In genomic region chr13:51920267-51920666, GRCh38 we compare ENCODE assay signal across 24 cellular contexts. TPM values are rescaled to one million over a fixed set of nuclear protein-coding genes. Genes with fewer than 3 reads are reported as not detected.
DNase-seq lines count a peak whose midpoint lies in the region; ATAC-seq, FAIRE-seq and TF ChIP-seq lines count a peak whose summit lies in the region.
"Had no signal": no experiment of that assay in that cellular context is flagged by ENCODE, and none has a peak within 500 bp of the region (broad histone marks: within the 10 kb centered on the region; RNA-seq: fewer than 3 reads in every experiment).

No MANE protein-coding gene starts in this region.

- H3K4me3 ChIP-seq in HepG2 (replicated peaks in 1 of 3; ENCODE audit: insufficient read depth in 1 of 3, low read depth in 2 of 3, low read length in 3 of 3) (no peak overlapping the region), right lobe of liver (no peak overlapping the region), K562 (no peak overlapping the region), endocrine pancreas (ENCODE audit: control insufficient read depth, insufficient read depth, low read length) (peak overlapping the region; percentile 35), neural cell (ENCODE audit: low read length) (no peak overlapping the region), lower lobe of right lung (no peak overlapping the region)
- H3K4me3 ChIP-seq: GM12878 had no signal

- in situ Hi-C loops in HepG2 (cut with HindIII; ENCODE audit: extremely low pct_ligation_motif_present, low pct_unique_long_range_greater_than_20kb): no loop called here
- in situ Hi-C loops in K562 (cut with MboI): no loop called here

- TF ChIP-seq RAD21 in HepG2 (CRISPR knock-in tag; IDR thresholded peaks at IDR 0.05) (no peak), K562 (CRISPR knock-in tag; conservative IDR thresholded peaks at IDR 0.05 in 1 of 2, IDR thresholded peaks at IDR 0.05 in 1 of 2) (no peak), neural cell (conservative IDR thresholded peaks at IDR 0.05) (no peak)

- no peaks in the 10 kb centered on the region for H3F3A ChIP-seq in neural cell (ENCODE audit: insufficient read depth, low read length, poor library complexity, severe bottlenecking)

- BruUV-seq in HepG2 (replicated peaks; lab: Mats Ljungman, UMichigan): no TSS peak
- BruUV-seq in K562 (replicated peaks; lab: Mats Ljungman, UMichigan): no TSS peak

- H3K36me3 ChIP-seq in HepG2 (replicated peaks in 1 of 2; ENCODE audit: control insufficient read depth in 1 of 2, insufficient read depth in 2 of 2, low read length in 2 of 2) (peaks cover 7 to 33% of the 10 kb centered on the region in 2 experiments), right lobe of liver (peaks cover 0 to 4% (median 0%) of the 10 kb centered on the region in 4 donors), K562 (ENCODE audit: control insufficient read depth, insufficient read depth, low read length) (peaks cover 2% of the 10 kb centered on the region; the same call in 1 of the 3 replicates), endocrine pancreas (ENCODE audit: control insufficient read depth, insufficient read depth, low read length) (no peaks in the 10 kb centered on the region), neural cell (ENCODE audit: insufficient read depth, low read length) (no peaks in the 10 kb centered on the region), lower lobe of right lung (no peaks in the 10 kb centered on the region)
- H3K36me3 ChIP-seq: BE2C had no signal

- H2AFZ ChIP-seq in HepG2 (ENCODE audit: low read length) (no peak overlapping the region), K562 (ENCODE audit: low read depth, low read length) (no peak overlapping the region), neural cell (ENCODE audit: low read depth, low read length) (no peak overlapping the region)

- TF ChIP-seq EP300 in HepG2 (IDR thresholded peaks at IDR 0.05; ENCODE audit: low read depth in 2 of 2, low read length in 2 of 2) (no peak), HepG2 (CRISPR knock-in tag; IDR thresholded peaks at IDR 0.05; ENCODE audit: borderline replicate concordance) (no peak), K562 (IDR thresholded peaks at IDR 0.05; ENCODE audit: low read length) (no peak), neural cell (conservative IDR thresholded peaks at IDR 0.05; ENCODE audit: poor library complexity, severe bottlenecking) (no peak)

- H3K9ac ChIP-seq in HepG2 (ENCODE audit: insufficient read depth, low read depth, low read length) (no peak overlapping the region), K562 (ENCODE audit: insufficient read depth in 1 of 2, low read depth in 2 of 2, low read length in 2 of 2) (0 out of 4 replicates have a peak overlapping the region, but pooled peaks of 1 of the 2 experiments have one; percentile 6), endocrine pancreas (ENCODE audit: control insufficient read depth, insufficient read depth, low read length) (no peak overlapping the region), neural cell (ENCODE audit: low read length) (no peak overlapping the region)

- H3K27me3 ChIP-seq in HepG2 (ENCODE audit: control insufficient read depth in 1 of 2, insufficient read depth in 2 of 2, low read length in 2 of 2): no peaks in the 10 kb centered on the region
- H3K27me3 ChIP-seq in right lobe of liver: no peaks in the 10 kb centered on the region
- no peaks in the 10 kb centered on the region for H3K27me3 ChIP-seq in K562 (ENCODE audit: control insufficient read depth in 2 of 2, insufficient read depth in 2 of 2, low read length in 2 of 2)
- no peaks in the 10 kb centered on the region for H3K27me3 ChIP-seq in endocrine pancreas (ENCODE audit: control insufficient read depth, insufficient read depth, low read length)
- H3K27me3 ChIP-seq in neural cell (ENCODE audit: insufficient read depth, low read depth, low read length): no peaks in the 10 kb centered on the region
- no peaks in the 10 kb centered on the region for H3K27me3 ChIP-seq in lower lobe of right lung (ENCODE audit: low read depth)
- H3K27me3 ChIP-seq: BE2C had no signal

- TF ChIP-seq CTCF in HepG2 (CRISPR knock-in tag; IDR thresholded peaks at IDR 0.05): no peak
- no peak for TF ChIP-seq CTCF in right lobe of liver (IDR thresholded peaks at IDR 0.05)
- TF ChIP-seq CTCF in K562 (IDR thresholded peaks at IDR 0.05 in 2 of 3, conservative IDR thresholded peaks at IDR 0.05 in 1 of 3; ENCODE audit: insufficient read depth in 2 of 3, low read depth in 1 of 3, low read length in 3 of 3): no peak
- no peak for TF ChIP-seq CTCF in neural cell (IDR thresholded peaks at IDR 0.05; ENCODE audit: poor library complexity, severe bottlenecking)
- no peak for TF ChIP-seq CTCF in lower lobe of right lung (IDR thresholded peaks at IDR 0.05)

- H3K9me2 ChIP-seq in neural cell (ENCODE audit: insufficient read depth, low read length): no peaks in the 10 kb centered on the region

- TF ChIP-seq POLR2A in HepG2 (IDR thresholded peaks at IDR 0.05; ENCODE audit: insufficient read depth in 1 of 2, low read depth in 2 of 2, low read length in 2 of 2) (no peak), right lobe of liver (IDR thresholded peaks at IDR 0.05) (no peak), K562 (conservative IDR thresholded peaks at IDR 0.05) (no peak)

- H3K79me2 ChIP-seq in HepG2 (ENCODE audit: insufficient read depth, low read length) (no peaks in the 10 kb centered on the region), K562 (ENCODE audit: control insufficient read depth, insufficient read depth, low read length) (no peaks in the 10 kb centered on the region), neural cell (replicated peaks; ENCODE audit: insufficient read depth, low read length) (no peaks in the 10 kb centered on the region)

- no peak for ATAC-seq in HepG2
- ATAC-seq in right lobe of liver: no peak
- ATAC-seq in K562: no peak
- ATAC-seq in HG02885 (IDR thresholded peaks at IDR 0.05; ENCODE audit: poor library complexity, unreplicated experiment): no peak
- no peak for ATAC-seq in lower lobe of right lung
- ATAC-seq: GM12878 had no signal

- no peak for FAIRE-seq in HepG2 (lab: Jason Lieb, UNC)
- FAIRE-seq in K562 (lab: Jason Lieb, UNC): no peak
- FAIRE-seq: GM12878 had no signal

- H3K27ac ChIP-seq in HepG2 (ENCODE audit: extremely low read length, insufficient read depth, low read length) (no peak overlapping the region), right lobe of liver (no peak overlapping the region), K562 (ENCODE audit: extremely low read depth, low read depth, low read length) (no peak overlapping the region; the same call in 1 of the 3 replicates), neural cell (ENCODE audit: low read length) (peak overlapping the region; percentile 29), lower lobe of right lung (no peak overlapping the region)
- H3K27ac ChIP-seq: HL-60 had no signal

- H3K9me1 ChIP-seq in K562 (ENCODE audit: control insufficient read depth, insufficient read depth, low read length): peaks cover 3% of the 10 kb centered on the region

- H4K20me1 ChIP-seq in HepG2 (ENCODE audit: insufficient read depth, low read length) (no peaks in the 10 kb centered on the region), K562 (replicated peaks; ENCODE audit: control insufficient read depth, insufficient read depth, low read length) (no peaks in the 10 kb centered on the region), neural cell (ENCODE audit: insufficient read depth) (no peaks in the 10 kb centered on the region)

- CTCF ChIA-PET in HepG2 (lab: Yijun Ruan, JAX; ENCODE audit: low intra/inter-chr PET ratio, low total read pairs) (no interaction called here), K562 (lab: Yijun Ruan, JAX; ENCODE audit: low intra/inter-chr PET ratio) (no interaction called here)

- no peak overlapping the region for H3K4me2 ChIP-seq in HepG2 (ENCODE audit: low read depth, low read length)
- no peak overlapping the region for H3K4me2 ChIP-seq in K562 (ENCODE audit: insufficient read depth, low read length)
- no peak overlapping the region for H3K4me2 ChIP-seq in neural cell (ENCODE audit: low read length)

- no peak for DNase-seq in HepG2 (ENCODE audit: low spot score)
- no peak for DNase-seq in right lobe of liver
- no peak for DNase-seq in K562 (ENCODE audit: extremely low read depth in 1 of 4, low spot score in 3 of 4)
- no peak for DNase-seq in activated T-cell treated with anti-CD3 and anti-CD28 coated beads for 4 hours
- DNase-seq in lower lobe of right lung: no peak
- DNase-seq: BE2C; C1 segment of cervical spinal cord; CD4-positive, CD25-positive, alpha-beta regulatory T cell; CD8-positive, alpha-beta memory T cell; COR-L47; DMS 273 treated with DMSO at 0.1 percent for 48 hours; DND-41; EL; GOT3; H7; IMR-90 had no signal

- POLR2A ChIA-PET in HepG2 (lab: Yijun Ruan, JAX) (no interaction called here), K562 (lab: Yijun Ruan, JAX) (interaction anchor here (0.7 kb wide), 1 partner anchor 222 kb away, joined by 3 read pairs; no protein-coding TSS in a partner anchor)

- 97% methylated on average over 3 of the region's 3 CpGs for WGBS in HepG2 (ENCODE audit: low lambda C conversion rate)
- 79% methylated on average over 2 of the region's 3 CpGs for WGBS in right lobe of liver (ENCODE audit: insufficient coverage, low coverage, low lambda C conversion rate, missing lambda C conversion rate)
- WGBS in K562 (ENCODE audit: insufficient coverage, low coverage, missing lambda C conversion rate): 38% methylated on average over 3 of the region's 3 CpGs

- intact Hi-C loops in HepG2 (cut with micrococcal nuclease; ENCODE audit: unreplicated experiment) (no loop called here), right lobe of liver (cut with DNase I) (no loop called here), K562 (cut with micrococcal nuclease) (no loop called here), lower lobe of right lung (cut with DNase I) (no loop called here)

- H3K4me1 ChIP-seq in HepG2 (ENCODE audit: insufficient read depth, low read length): peaks cover 14% of the 10 kb centered on the region
- H3K4me1 ChIP-seq in right lobe of liver: peaks cover 0 to 4% (median 0%) of the 10 kb centered on the region in 4 donors
- peaks cover 52 to 53% of the 10 kb centered on the region in 2 experiments for H3K4me1 ChIP-seq in K562 (replicated peaks in 1 of 2; ENCODE audit: control insufficient read depth in 2 of 2, insufficient read depth in 2 of 2, low read length in 2 of 2)
- peaks cover 4% of the 10 kb centered on the region for H3K4me1 ChIP-seq in endocrine pancreas (ENCODE audit: control insufficient read depth, insufficient read depth, low read length)
- no peaks in the 10 kb centered on the region for H3K4me1 ChIP-seq in lower lobe of right lung
- H3K4me1 ChIP-seq: BE2C had no signal

- H3K9me3 ChIP-seq in HepG2 (ENCODE audit: low read length): no peaks in the 10 kb centered on the region
- no peaks in the 10 kb centered on the region for H3K9me3 ChIP-seq in right lobe of liver
- H3K9me3 ChIP-seq in K562 (replicated peaks; ENCODE audit: control insufficient read depth, insufficient read depth, low read depth, low read length): no peaks in the 10 kb centered on the region; the same call in 1 of the 2 replicates
- H3K9me3 ChIP-seq in endocrine pancreas (ENCODE audit: control insufficient read depth, low read length): no peaks in the 10 kb centered on the region
- H3K9me3 ChIP-seq in neural cell (ENCODE audit: low read length): no peaks in the 10 kb centered on the region
- no peaks in the 10 kb centered on the region for H3K9me3 ChIP-seq in lower lobe of right lung
- H3K9me3 ChIP-seq: BE2C had no signal

RNA-seq across cellular contexts. Expression of gene CCDC70, which starts 58.5 kb away (rescaled TPM):
- total RNA-seq in HepG2 (2016; rRNA removed; fragmentation: Illumina TruSeq; extraction: Trizol) (0.13 TPM in 1 of 2 replicates, not detected in the other), right lobe of liver (not detected), K562 (2014; rRNA removed) (not detected in 2 replicates), K562 (2014; rRNA removed; fragmentation: Illumina TruSeq; extraction: Trizol) (not detected in 2 replicates), K562 (2015; rRNA removed; fragmentation: Illumina TruSeq; extraction: Trizol) (0.19 TPM in 1 of 2 replicates, not detected in the other), K562 (2021) (not detected in 2 replicates), lower lobe of right lung (not detected)
- total RNA-seq in HepG2 (2016; cell fraction: cytosol; rRNA removed; fragmentation: Illumina TruSeq; extraction: Trizol; ENCODE audit: low read depth): not detected in 2 replicates
- total RNA-seq in HepG2 (2016; cell fraction: insoluble cytoplasmic fraction; rRNA removed; fragmentation: Illumina TruSeq; extraction: Trizol): not detected in 2 replicates
- not detected in 2 replicates for total RNA-seq in HepG2 (2016; cell fraction: membrane; rRNA removed; fragmentation: Illumina TruSeq; extraction: Trizol)
- total RNA-seq in HepG2 (2016; cell fraction: nucleus; rRNA removed; fragmentation: Illumina TruSeq; extraction: Trizol): not detected in 2 replicates
- polyA plus RNA-seq in HepG2 (2011; rRNA removed) (not detected in 2 replicates), K562 (2011; rRNA removed) (not detected in 2 replicates), K562 (2014; fragmentation: Illumina TruSeq; extraction: Trizol) (not detected in 2 replicates), K562 (2014; fragmentation: Nextera tagmentation; extraction: Ambion mirVana) (not detected), K562 (2014; rRNA removed) (not detected in 2 replicates), neural cell (not detected in 2 replicates)
- 0.05 and 0.07 TPM in 2 replicates for polyA plus RNA-seq in HepG2 (2011; cell fraction: cytosol; rRNA removed)
- polyA plus RNA-seq in HepG2 (2011; cell fraction: nucleus; rRNA removed): not detected in 2 replicates
- polyA plus RNA-seq in HepG2 (2012): not detected in 2 replicates
- polyA plus RNA-seq in HepG2 (2016; cell fraction: cytosol; fragmentation: Illumina TruSeq; extraction: Trizol; ENCODE audit: low read depth): not detected in 2 replicates
- polyA plus RNA-seq in HepG2 (2016; cell fraction: insoluble cytoplasmic fraction; fragmentation: Illumina TruSeq; extraction: Trizol; ENCODE audit: low read depth): not detected in 2 replicates
- polyA plus RNA-seq in HepG2 (2016; cell fraction: membrane; fragmentation: Illumina TruSeq; extraction: Trizol; ENCODE audit: low read depth): not detected in 2 replicates
- not detected in 2 replicates for polyA plus RNA-seq in HepG2 (2016; cell fraction: nucleus; fragmentation: Illumina TruSeq; extraction: Trizol; ENCODE audit: insufficient read depth, low read depth)
- 0.64 TPM in 1 of 2 replicates, not detected in the other for polyA minus RNA-seq in HepG2 (2011; rRNA and poly(A)+ RNA removed; ENCODE audit: low replicate concordance)
- not detected in 2 replicates for polyA minus RNA-seq in HepG2 (2011; cell fraction: cytosol; rRNA and poly(A)+ RNA removed)
- not detected in 2 replicates for polyA minus RNA-seq in HepG2 (2011; cell fraction: nucleus; rRNA and poly(A)+ RNA removed)
- total RNA-seq in K562 (2011; cell fraction: chromatin; rRNA removed; ENCODE audit: low replicate concordance): not detected in 2 replicates
- not detected in 2 replicates for total RNA-seq in K562 (2011; cell fraction: nucleolus; rRNA removed)
- total RNA-seq in K562 (2011; cell fraction: nucleoplasm; rRNA removed): not detected in 2 replicates
- not detected in 2 replicates for polyA plus RNA-seq in K562 (2011; cell fraction: cytosol; rRNA removed)
- not detected in 2 replicates for polyA plus RNA-seq in K562 (2011; cell fraction: nucleus; rRNA removed)
- 0.17 and 0.25 TPM in 2 replicates for polyA plus RNA-seq in K562 (2012)
- polyA minus RNA-seq in K562 (2011; rRNA and poly(A)+ RNA removed): not detected in 2 replicates
- not detected in 2 replicates for polyA minus RNA-seq in K562 (2011; cell fraction: cytosol; rRNA and poly(A)+ RNA removed)
- polyA minus RNA-seq in K562 (2011; cell fraction: nucleus; rRNA and poly(A)+ RNA removed): not detected in 2 replicates
- polyA minus RNA-seq in neural cell: not detected in 2 replicates
- total RNA-seq: A172; CD4-positive, CD25-positive, alpha-beta regulatory T cell; CD8-positive, alpha-beta memory T cell; G401; GM12878; H7; HT1080; IMR-90 had no signal
- polyA plus RNA-seq: CD4-positive, CD25-positive, alpha-beta regulatory T cell; CD8-positive, alpha-beta memory T cell; GM12878; IMR-90 had no signal

Comparison
In these comparisons a context has a peak if more than half of its experiments do, and no peak if none do; other contexts are left out.
1. Of the 241 proteins assayed by ChIP-seq in both HepG2 and K562: peak only in HepG2: RBM22; only in K562: none; in both: none; in neither: 240.